In genomic region chr10:100185364-100186252, GRCh38 we compare ENCODE assay signal across 8 cellular contexts.
DNase-seq lines count a peak whose midpoint lies in the region; ATAC-seq and TF ChIP-seq lines count a peak whose summit lies in the region.

ERLIN1 (minus strand) TSS chr10:100186029; CDS start chr10:100185626, 403 bp downstream.

- peak; percentile 97 for DNase-seq in AG08395 (ENCODE audit: low spot score)
- peak; percentile 65 to 88 for DNase-seq in NCI-H446 (lab: John Stamatoyannopoulos, UW)
- peak; percentile 82 for DNase-seq in activated CD4-positive, CD25-positive, alpha-beta regulatory T cell treated with anti-CD3 and anti-CD28 coated beads, Interleukin-2, amount 50 U/mL, for 16 hours (ENCODE audit: low read depth, low spot score)
- peak; percentile 91 for DNase-seq in central memory CD4-positive, alpha-beta T cell
- DNase-seq in islet precursor cell: peak; percentile 97
- DNase-seq in stimulated activated CD4-positive, alpha-beta T cell treated with anti-CD3 and anti-CD28 coated beads, Interleukin-12 subunit alpha, Interleukin-12 subunit beta, amount 100 ng/mL, for 4 hours: peak; percentile 95

- in situ Hi-C loops in GM18951 (cut with MboI; ENCODE audit: low sequenced_read_pairs, unreplicated experiment): no loop called here

- peak; percentile 89 for TF ChIP-seq POLR2A in GM18951 (IDR thresholded peaks at IDR 0.05; ENCODE audit: extremely low read depth, insufficient read depth, insufficient read length)

- peak; percentile 88 for ATAC-seq in HG03175 (IDR thresholded peaks at IDR 0.05; ENCODE audit: unreplicated experiment)

Comparison
In these comparisons a context has a peak if more than half of its experiments do, and no peak if none do; other contexts are left out.
1. Peak in every context shown above with its lines: DNase-seq and ATAC-seq.